29 cellular contexts compared by ENCODE assay signal in the genomic region with DNA sequence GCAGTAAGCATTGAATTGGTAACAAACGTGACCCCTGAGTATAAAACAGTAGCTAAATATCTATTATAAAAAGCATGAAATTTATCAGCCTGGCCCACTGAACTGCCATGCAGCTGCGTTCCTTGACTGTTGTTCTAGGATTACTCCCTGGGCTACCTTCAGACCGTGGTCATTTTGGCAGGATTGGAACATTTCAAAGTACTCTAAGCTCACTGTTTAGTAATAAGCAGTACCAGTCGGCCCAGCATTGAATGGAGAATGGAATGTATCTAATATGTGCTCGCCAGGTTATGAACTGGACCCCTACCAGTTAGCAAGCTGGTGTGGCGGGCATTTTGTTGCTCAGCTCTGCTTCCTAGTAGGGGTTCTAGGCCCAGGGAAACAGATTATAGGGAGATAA.
A peak's percentile ranks its signal among the peaks of the same experiment; 100 is the strongest.
DNase-seq lines count a peak whose midpoint lies in the region; ATAC-seq and TF ChIP-seq lines count a peak whose summit lies in the region.
"Had no signal": no experiment of that assay in that cellular context is flagged by ENCODE, and none has a peak within 500 bp of the region (broad histone marks: within the 10 kb centered on the region; RNA-seq: fewer than 3 reads in every experiment).

No MANE protein-coding gene starts in this region.

- DNase-seq in Right ventricle myocardium superior (no peak), heart left ventricle (no peak), astrocyte of the hippocampus (ENCODE audit: low read depth, low spot score) (peak; percentile 73), myocyte (ENCODE audit: low read depth) (peak; percentile 21), C1 segment of cervical spinal cord (lab: John Stamatoyannopoulos, UW) (no peak), NCI-H345 (lab: John Stamatoyannopoulos, UW) (no peak), caudate nucleus (lab: John Stamatoyannopoulos, UW) (no peak)
- DNase-seq: activated CD4-positive, alpha-beta T cell treated with anti-CD3 and anti-CD28 coated beads for 4 hours; activated effector memory CD4-positive, alpha-beta T cell treated with Interleukin-2 at 50 U/mL for 16 hours; activated naive CD8-positive, alpha-beta T cell treated with anti-CD3 and anti-CD28 coated beads, Interleukin-2, amount 10 ng/mL, durations not matched to agents 7 days and 5 days; activated T-cell treated with anti-CD3 and anti-CD28 coated beads for 4 hours; AML-193; CD4-positive, alpha-beta memory T cell; colonic mucosa; DMS 273 treated with DMSO at 0.1 percent for 48 hours; effector CD8-positive, alpha-beta T cell; erythroblast; heart right ventricle; NCI-H1092; NCI-H187; NCI-H2171 treated with DMSO at 0.1 percent for 48 hours; NCI-H526; Peyer's patch; small intestine; stimulated activated CD4-positive, alpha-beta T cell treated with anti-CD3 and anti-CD28 coated beads, Interleukin-1b, Interleukin-23, amount 100 ng/mL, for 48 hours; stomach; T-helper 17 cell; tibial artery had no signal

- no peak overlapping the region for H3K9ac ChIP-seq in subcutaneous abdominal adipose tissue (ENCODE audit: low read length in 5 of 5)

- peaks cover 0 to 16% (median 0%) of the 10 kb centered on the region in 12 donors for H3K4me1 ChIP-seq in heart left ventricle
- H3K4me1 ChIP-seq in subcutaneous abdominal adipose tissue (ENCODE audit: control insufficient read depth in 5 of 5, insufficient read depth in 5 of 5, low read length in 5 of 5): peaks cover 0 to 12% (median 0%) of the 10 kb centered on the region in 5 donors
- H3K4me1 ChIP-seq: colonic mucosa, Peyer's patch had no signal

- H3K27ac ChIP-seq in heart left ventricle: no peak overlapping the region
- H3K27ac ChIP-seq in subcutaneous abdominal adipose tissue (ENCODE audit: low read depth, low read length): peak overlapping the region; percentile 55
- H3K27ac ChIP-seq in caudate nucleus (ENCODE audit: low read depth, low read length): no peak overlapping the region
- H3K27ac ChIP-seq: colonic mucosa, heart right ventricle, Peyer's patch, tibial artery had no signal

- H3K9me3 ChIP-seq in heart left ventricle: peaks cover 0 to 6% (median 0%) of the 10 kb centered on the region in 12 donors
- H3K9me3 ChIP-seq in subcutaneous abdominal adipose tissue (ENCODE audit: control insufficient read depth in 5 of 5, low read length in 5 of 5): no peaks in the 10 kb centered on the region
- H3K9me3 ChIP-seq: colonic mucosa, Peyer's patch, stomach, tibial artery had no signal

- TF ChIP-seq POLR2A in heart left ventricle (IDR thresholded peaks at IDR 0.05): no peak

- no peaks in the 10 kb centered on the region for H3K27me3 ChIP-seq in heart left ventricle
- no peaks in the 10 kb centered on the region for H3K27me3 ChIP-seq in subcutaneous abdominal adipose tissue (ENCODE audit: control insufficient read depth in 5 of 5, insufficient read depth in 4 of 5, low read length in 5 of 5)
- H3K27me3 ChIP-seq: colonic mucosa, heart right ventricle, Peyer's patch, stomach, tibial artery had no signal

- no peak for TF ChIP-seq CTCF in heart left ventricle (IDR thresholded peaks at IDR 0.05)

- H3K36me3 ChIP-seq in heart left ventricle (peaks cover 0 to 24% (median 0%) of the 10 kb centered on the region in 9 donors), subcutaneous abdominal adipose tissue (ENCODE audit: control insufficient read depth in 5 of 5, insufficient read depth in 5 of 5, low read length in 5 of 5) (peaks cover 0 to 19% (median 6%) of the 10 kb centered on the region in 5 donors)
- H3K36me3 ChIP-seq: colonic mucosa, stomach, tibial artery had no signal

- ATAC-seq in Right ventricle myocardium superior (ENCODE audit: poor library complexity) (peak; percentile 29), heart left ventricle (no peak)
- ATAC-seq: T-helper 17 cell had no signal

- H3K4me3 ChIP-seq in heart left ventricle (no peak overlapping the region), subcutaneous abdominal adipose tissue (ENCODE audit: low read depth in 1 of 5, low read length in 5 of 5) (no peak overlapping the region)
- H3K4me3 ChIP-seq: colonic mucosa, heart right ventricle, Peyer's patch, stomach, tibial artery had no signal

- WGBS in heart left ventricle, 4 donors: 61 to 70% (median 63%) methylated on average over 6 of the region's 6 CpGs

- intact Hi-C loops in Right ventricle myocardium superior (cut with DNase I) (no loop called here), heart left ventricle (cut with DNase I) (no loop called here)

Comparison
In these comparisons a context has a peak if more than half of its experiments do, and no peak if none do; other contexts are left out.
1. DNase-seq: peak in astrocyte of the hippocampus (single experiment) and myocyte (single experiment); none in Right ventricle myocardium superior (single experiment), heart left ventricle (0 of 5), C1 segment of cervical spinal cord (0 of 14), NCI-H345 (single experiment) and caudate nucleus (0 of 61).